9 cellular contexts compared by ENCODE assay signal in the genomic region with DNA sequence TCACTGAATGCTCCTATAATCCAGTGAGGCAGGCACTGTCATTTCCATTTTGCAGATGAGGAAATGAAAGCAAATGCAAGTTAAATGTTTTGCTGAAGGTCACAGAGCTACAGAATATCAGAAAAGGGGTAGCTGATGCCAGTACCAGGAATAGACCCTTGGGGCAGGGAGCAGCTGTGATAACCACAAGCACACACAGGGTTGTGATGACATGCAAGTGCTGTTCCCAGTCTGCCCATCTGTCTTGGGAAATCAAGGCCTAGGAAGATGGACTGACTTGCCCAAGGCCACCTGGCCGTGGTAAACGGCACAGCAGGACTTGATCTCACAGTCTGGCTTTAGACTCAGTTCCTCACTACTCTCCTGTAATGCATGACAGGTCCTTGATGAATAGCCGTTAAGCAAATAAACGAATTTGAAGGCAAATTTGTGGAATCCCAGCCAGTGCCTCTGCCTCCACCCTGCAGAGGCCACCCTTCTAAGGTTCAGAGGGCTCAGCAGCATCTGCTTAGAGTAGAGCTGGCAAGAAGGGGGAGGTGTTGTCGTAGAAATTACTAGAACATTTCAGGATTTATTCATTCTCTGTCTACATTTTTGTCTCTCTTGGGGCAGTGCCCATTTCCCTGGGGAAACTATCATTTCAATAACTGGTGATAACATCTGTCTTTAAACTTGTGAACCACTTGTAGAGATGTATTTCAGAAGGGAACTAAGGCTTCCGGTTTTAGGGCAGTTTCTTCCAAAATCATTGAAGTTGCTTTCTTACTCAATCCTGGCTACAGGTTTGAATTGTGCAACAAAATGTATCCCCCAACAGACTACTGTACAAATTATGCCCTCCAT. TPM values are rescaled to one million over a fixed set of nuclear protein-coding genes. Genes with fewer than 3 reads are reported as not detected.
DNase-seq lines count a peak whose midpoint lies in the region; ATAC-seq and TF ChIP-seq lines count a peak whose summit lies in the region.
"Had no signal": no experiment of that assay in that cellular context is flagged by ENCODE, and none has a peak within 500 bp of the region (broad histone marks: within the 10 kb centered on the region; RNA-seq: fewer than 3 reads in every experiment).

No MANE protein-coding gene starts in this region.

- no peak for TF ChIP-seq POLR2A in breast epithelium (IDR thresholded peaks at IDR 0.05)

- H3K27me3 ChIP-seq in breast epithelium = no peaks in the 10 kb centered on the region

- peaks cover 12% of the 10 kb centered on the region for H3K9me3 Mint-ChIP-seq in activated CD8-positive, alpha-beta memory T cell treated with anti-CD3 and anti-CD28 coated beads, Interleukin-2, amount 10 ng/mL, durations not matched to agents 7 days and 5 days (ENCODE audit: low read depth)

- H3K27me3 Mint-ChIP-seq in activated CD8-positive, alpha-beta memory T cell treated with anti-CD3 and anti-CD28 coated beads, Interleukin-2, amount 10 ng/mL, durations not matched to agents 7 days and 5 days = no peaks in the 10 kb centered on the region

- H3K4me3 ChIP-seq in mucosa of descending colon (no peak overlapping the region), breast epithelium (no peak overlapping the region)

- H3K4me3 Mint-ChIP-seq in activated CD8-positive, alpha-beta memory T cell treated with anti-CD3 and anti-CD28 coated beads, Interleukin-2, amount 10 ng/mL, durations not matched to agents 7 days and 5 days = no peak overlapping the region

- ATAC-seq in activated CD8-positive, alpha-beta memory T cell treated with anti-CD3 and anti-CD28 coated beads, Interleukin-2, amount 10 ng/mL, durations not matched to agents 7 days and 5 days = no peak
- ATAC-seq in HG02973 (IDR thresholded peaks at IDR 0.05; ENCODE audit: unreplicated experiment) (peak; percentile 32), mucosa of descending colon (peak; percentile 30)

- peak overlapping the region; percentile 55 for H3K27ac Mint-ChIP-seq in activated CD8-positive, alpha-beta memory T cell treated with anti-CD3 and anti-CD28 coated beads, Interleukin-2, amount 10 ng/mL, durations not matched to agents 7 days and 5 days

- intact Hi-C loops in mucosa of descending colon (cut with DNase I, micrococcal nuclease) = no loop called here
- intact Hi-C loops in breast epithelium (cut with DNase I; ENCODE audit: low total_unique reads) = no loop called here

- peaks cover 3% of the 10 kb centered on the region for H3K9me3 ChIP-seq in mucosa of descending colon
- H3K9me3 ChIP-seq in breast epithelium = peaks cover 0 to 4% of the 10 kb centered on the region in 2 donors

- H3K4me1 ChIP-seq in mucosa of descending colon (ENCODE audit: low read depth) (no peaks in the 10 kb centered on the region), breast epithelium (no peaks in the 10 kb centered on the region)

- no peak overlapping the region for H3K27ac ChIP-seq in breast epithelium
- H3K27ac ChIP-seq: C4-2B had no signal

- DNase-seq in activated CD8-positive, alpha-beta memory T cell treated with anti-CD3 and anti-CD28 coated beads, Interleukin-2, amount 10 ng/mL, durations not matched to agents 7 days and 5 days = no peak
- no peak for DNase-seq in activated CD8-positive, alpha-beta memory T cell treated with anti-CD3 and anti-CD28 coated beads, Interleukin-2, amount 50 U/mL, for 48 hours
- DNase-seq in NOMO-1 (lab: John Stamatoyannopoulos, UW; ENCODE audit: unreplicated experiment in 2 of 2) (peak; percentile 79 to 95), mucosa of descending colon (no peak), iPS-NIHi7 (ENCODE audit: extremely low spot score) (no peak), breast epithelium (ENCODE audit: low spot score in 2 of 2) (no peak)
- no peak for DNase-seq in activated CD4-positive, CD25-positive, alpha-beta regulatory T cell (lab: John Stamatoyannopoulos, UW)

- H3K36me3 Mint-ChIP-seq in activated CD8-positive, alpha-beta memory T cell treated with anti-CD3 and anti-CD28 coated beads, Interleukin-2, amount 10 ng/mL, durations not matched to agents 7 days and 5 days = peaks cover 39% of the 10 kb centered on the region

- CTCF ChIA-PET in activated CD8-positive, alpha-beta memory T cell treated with anti-CD3 and anti-CD28 coated beads, Interleukin-2, amount 10 ng/mL, durations not matched to agents 7 days and 5 days (lab: Charles Lee) = interaction anchor here (1.2 to 1.3 kb wide), 2 partner anchors 33 to 96 kb away, joined by 3 to 4 read pairs; no protein-coding TSS in a partner anchor

- TF ChIP-seq CTCF in mucosa of descending colon (IDR thresholded peaks at IDR 0.05) (no peak), breast epithelium (IDR thresholded peaks at IDR 0.05) (no peak)

- no peaks in the 10 kb centered on the region for H3K36me3 ChIP-seq in mucosa of descending colon (ENCODE audit: low read depth)
- H3K36me3 ChIP-seq in breast epithelium = no peaks in the 10 kb centered on the region

- peaks cover 48% of the 10 kb centered on the region for H3K4me1 Mint-ChIP-seq in activated CD8-positive, alpha-beta memory T cell treated with anti-CD3 and anti-CD28 coated beads, Interleukin-2, amount 10 ng/mL, durations not matched to agents 7 days and 5 days

RNA-seq across cellular contexts. Expression of gene MRPS6, which starts 53.2 kb away (rescaled TPM):
- total RNA-seq in activated CD8-positive, alpha-beta memory T cell treated with anti-CD3 and anti-CD28 coated beads, Interleukin-2, amount 10 ng/mL, durations not matched to agents 7 days and 5 days = 100 to 1,000 TPM in 1 of 2 experiments, 10 to 100 TPM in 1; 82.9 to 124 TPM
- total RNA-seq in mucosa of descending colon (100 to 1,000 TPM in 1 of 3 donors, 10 to 100 TPM in 2; 38.7 to 102 (median 42.6) TPM), breast epithelium (10 to 100 TPM; 22.3 to 40.6 (median 26.5) TPM)

RNA-seq across cellular contexts. Expression of gene SLC5A3, which starts 53.2 kb away (rescaled TPM):
- total RNA-seq in activated CD8-positive, alpha-beta memory T cell treated with anti-CD3 and anti-CD28 coated beads, Interleukin-2, amount 10 ng/mL, durations not matched to agents 7 days and 5 days = 10 to 100 TPM; 29.2 to 34.7 TPM
- total RNA-seq in mucosa of descending colon (10 to 100 TPM; 16.5 to 39.3 (median 19.9) TPM), breast epithelium (10 to 100 TPM; 17.0 to 54.9 (median 38.6) TPM)

Comparison
In these comparisons a context has a peak if more than half of its experiments do, and no peak if none do; other contexts are left out.
1. DNase-seq: peak in NOMO-1 (2 of 2); none in activated CD8-positive, alpha-beta memory T cell treated with anti-CD3 and anti-CD28 coated beads, Interleukin-2, amount 10 ng/mL, durations not matched to agents 7 days and 5 days (single experiment), activated CD8-positive, alpha-beta memory T cell treated with anti-CD3 and anti-CD28 coated beads, Interleukin-2, amount 50 U/mL, for 48 hours (single experiment), mucosa of descending colon (0 of 3), activated CD4-positive, CD25-positive, alpha-beta regulatory T cell (0 of 4), iPS-NIHi7 (single experiment) and breast epithelium (0 of 2).